8 cellular contexts compared by ENCODE assay signal in the genomic region with DNA sequence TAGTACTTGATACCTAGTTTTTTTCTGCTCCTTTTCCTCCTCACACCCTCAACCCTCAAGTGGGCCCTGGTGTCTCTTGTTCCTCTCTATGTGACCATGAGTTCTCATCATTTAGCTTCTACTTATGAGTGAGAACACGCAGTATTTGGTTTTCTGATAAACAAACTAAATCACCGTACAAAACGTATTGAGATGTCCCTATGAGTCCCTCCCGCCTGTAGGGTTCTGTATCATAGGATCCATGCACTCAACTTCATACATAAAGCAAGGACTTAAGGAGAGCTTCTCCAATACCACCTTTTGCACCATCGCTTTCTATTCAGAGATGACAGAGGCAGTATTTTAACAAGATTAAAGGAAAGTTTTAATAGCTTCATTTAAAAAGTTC. TPM values are rescaled to one million over a fixed set of nuclear protein-coding genes. Genes with fewer than 3 reads are reported as not detected.
DNase-seq lines count a peak whose midpoint lies in the region; ATAC-seq and TF ChIP-seq lines count a peak whose summit lies in the region.

No MANE protein-coding gene starts in this region.

- no peaks in the 10 kb centered on the region for H3K36me3 Mint-ChIP-seq in T-helper 17 cell (ENCODE audit: low read depth)
- H3K36me3 Mint-ChIP-seq in glutamatergic neuron (ENCODE audit: unreplicated experiment) = no peaks in the 10 kb centered on the region

- peak; percentile 25 for DNase-seq in NCI-H345 (lab: John Stamatoyannopoulos, UW)
- DNase-seq in NCI-H345 treated with DMSO at 0.1 percent for 48 hours (lab: John Stamatoyannopoulos, UW; ENCODE audit: unreplicated experiment) = no peak
- DNase-seq in T-helper 17 cell = no peak
- no peak for DNase-seq in glutamatergic neuron
- peak; percentile 3 for DNase-seq in stimulated activated naive CD4-positive, alpha-beta T cell treated with Interleukin-2 at 50 U/mL for 16 hours (lab: John Stamatoyannopoulos, UW)
- DNase-seq in activated gamma-delta T cell treated with Interleukin-2 at 50 U/mL for 16 hours = no peak
- DNase-seq in NCI-H82 (lab: John Stamatoyannopoulos, UW) = no peak

- no peaks in the 10 kb centered on the region for H3K9me3 ChIP-seq in T-helper 17 cell (ENCODE audit: control insufficient read depth, low read length, poor library complexity, severe bottlenecking)

- peaks cover 25% of the 10 kb centered on the region for H3K4me1 Mint-ChIP-seq in T-helper 17 cell
- H3K4me1 Mint-ChIP-seq in glutamatergic neuron (ENCODE audit: low read depth, unreplicated experiment) = peaks cover 6% of the 10 kb centered on the region

- H3K4me3 Mint-ChIP-seq in T-helper 17 cell (peak overlapping the region; percentile 89), glutamatergic neuron (ENCODE audit: unreplicated experiment) (peak overlapping the region; percentile 90)

- ATAC-seq in T-helper 17 cell (peak; percentile 16), HG03432 (IDR thresholded peaks at IDR 0.05; ENCODE audit: unreplicated experiment) (no peak)

- peaks cover 2% of the 10 kb centered on the region for H3K9me3 Mint-ChIP-seq in glutamatergic neuron (ENCODE audit: unreplicated experiment)

- TF ChIP-seq CTCF in glutamatergic neuron (IDR thresholded peaks at IDR 0.05; ENCODE audit: partially characterized antibody, unreplicated experiment) = no peak

- peak overlapping the region; percentile 88 for H3K27ac Mint-ChIP-seq in T-helper 17 cell
- H3K27ac Mint-ChIP-seq in glutamatergic neuron (ENCODE audit: unreplicated experiment) = no peak overlapping the region

- H3K27me3 Mint-ChIP-seq in T-helper 17 cell (no peaks in the 10 kb centered on the region), glutamatergic neuron (ENCODE audit: unreplicated experiment) (no peaks in the 10 kb centered on the region)

RNA-seq across cellular contexts. Expression of gene RAB9A, which starts 0.6 kb away (rescaled TPM):
- total RNA-seq in T-helper 17 cell (10 to 100 TPM; 21.8 to 34.0 TPM), glutamatergic neuron (ENCODE audit: unreplicated experiment) (14.2 TPM)

RNA-seq across cellular contexts. Expression of gene TCEANC, which starts 35.4 kb away (rescaled TPM):
- total RNA-seq in T-helper 17 cell (1 to 10 TPM; 7.8 to 8.8 TPM), glutamatergic neuron (ENCODE audit: unreplicated experiment) (6.3 TPM)

RNA-seq across cellular contexts. Expression of gene TRAPPC2, which starts 46.0 kb away (rescaled TPM):
- 10 to 100 TPM; 31.9 to 35.8 TPM for total RNA-seq in T-helper 17 cell
- 25.8 TPM for total RNA-seq in glutamatergic neuron (ENCODE audit: unreplicated experiment)

RNA-seq across cellular contexts. Expression of gene OFD1, which starts 46.2 kb away (rescaled TPM):
- 10 to 100 TPM; 54.7 to 72.1 TPM for total RNA-seq in T-helper 17 cell
- 28.5 TPM for total RNA-seq in glutamatergic neuron (ENCODE audit: unreplicated experiment)

Comparison
In these comparisons a context has a peak if more than half of its experiments do, and no peak if none do; other contexts are left out.
1. DNase-seq: peak in NCI-H345 (single experiment) and stimulated activated naive CD4-positive, alpha-beta T cell treated with Interleukin-2 at 50 U/mL for 16 hours (single experiment); none in NCI-H345 treated with DMSO at 0.1 percent for 48 hours (single experiment), T-helper 17 cell (0 of 3), glutamatergic neuron (single experiment), activated gamma-delta T cell treated with Interleukin-2 at 50 U/mL for 16 hours (single experiment) and NCI-H82 (single experiment).